ENCODE assay signal across 7 cellular contexts in genomic region chr6:166512567-166512966, GRCh38.
DNase-seq lines count a peak whose midpoint lies in the region; ATAC-seq, FAIRE-seq and TF ChIP-seq lines count a peak whose summit lies in the region.

No MANE protein-coding gene starts in this region.

- DNase-seq in GM19239 (ENCODE audit: insufficient read length, low spot score): peak; percentile 28
- peak; percentile 61 for DNase-seq in activated CD4-positive, alpha-beta T cell treated with anti-CD3 and anti-CD28 coated beads for 48 hours
- DNase-seq in stimulated activated CD4-positive, alpha-beta T cell treated with anti-CD3 and anti-CD28 coated beads, TNF-alpha, amount 100 ng/mL, for 1 hour (ENCODE audit: low read depth in 3 of 3, low spot score in 1 of 3): peak in 2 of 3 donors; percentile 9 to 13
- DNase-seq in coronary artery (ENCODE audit: low spot score): no peak
- DNase-seq in NCI-H1694 (lab: John Stamatoyannopoulos, UW): no peak
- DNase-seq in kidney: no peak

- TF ChIP-seq CTCF in coronary artery (IDR thresholded peaks at IDR 0.05) (no peak), kidney (IDR thresholded peaks at IDR 0.05; ENCODE audit: borderline replicate concordance, extremely low read depth, insufficient read depth) (no peak)

- FAIRE-seq in GM19239 (lab: Jason Lieb, UNC): no peak
- no peak for FAIRE-seq in kidney (lab: Jason Lieb, UNC)

- intact Hi-C loops in kidney (cut with DNase I): no loop called here

- no peak overlapping the region for H3K9ac ChIP-seq in kidney (ENCODE audit: low read length in 2 of 2)

- H3K27ac ChIP-seq in coronary artery: no peak overlapping the region
- no peak overlapping the region for H3K27ac ChIP-seq in kidney (ENCODE audit: low read depth in 2 of 2, low read length in 2 of 2)

- H3K4me3 ChIP-seq in coronary artery: no peak overlapping the region
- no peak overlapping the region for H3K4me3 ChIP-seq in kidney (ENCODE audit: low read length in 2 of 2)

- peaks cover 4 to 5% of the 10 kb centered on the region in 2 donors for H3K36me3 ChIP-seq in kidney (ENCODE audit: control insufficient read depth in 1 of 2, insufficient read depth in 2 of 2, low read length in 2 of 2)

- no peaks in the 10 kb centered on the region for H3K4me1 ChIP-seq in kidney (ENCODE audit: control insufficient read depth in 1 of 2, insufficient read depth in 1 of 2, low read depth in 1 of 2, low read length in 2 of 2)

- ATAC-seq in HG02981 (IDR thresholded peaks at IDR 0.05; ENCODE audit: unreplicated experiment): peak; percentile 89

- H3K9me3 ChIP-seq in kidney (ENCODE audit: control insufficient read depth in 1 of 2, low read length in 2 of 2): no peaks in the 10 kb centered on the region

Comparison
In these comparisons a context has a peak if more than half of its experiments do, and no peak if none do; other contexts are left out.
1. DNase-seq: peak in GM19239 (single experiment), activated CD4-positive, alpha-beta T cell treated with anti-CD3 and anti-CD28 coated beads for 48 hours (single experiment) and stimulated activated CD4-positive, alpha-beta T cell treated with anti-CD3 and anti-CD28 coated beads, TNF-alpha, amount 100 ng/mL, for 1 hour (2 of 3); none in coronary artery (single experiment), NCI-H1694 (single experiment) and kidney (single experiment).